4 cellular contexts compared by ENCODE assay signal in genomic region chr19:43238213-43238612, GRCh38. TPM values are rescaled to one million over a fixed set of nuclear protein-coding genes. Genes with fewer than 3 reads are reported as not detected.
"Had no signal": no experiment of that assay in that cellular context is flagged by ENCODE, and none has a peak within 500 bp of the region (broad histone marks: within the 10 kb centered on the region; RNA-seq: fewer than 3 reads in every experiment).

No MANE protein-coding gene starts in this region.

RNA-seq across cellular contexts. Expression of gene PSG9, which starts 31.1 kb away (rescaled TPM):
- total RNA-seq: PC-3, Peyer's patch, Right ventricle myocardium superior had no signal

RNA-seq across cellular contexts. Expression of gene PSG4, which starts 32.8 kb away (rescaled TPM):
- total RNA-seq: PC-3, Peyer's patch, Right ventricle myocardium superior, SJSA1 had no signal

RNA-seq across cellular contexts. Expression of gene PSG5, which starts 51.9 kb away (rescaled TPM):
- total RNA-seq: PC-3, Peyer's patch, Right ventricle myocardium superior had no signal
